Comparison of ENCODE assay signal across 21 cellular contexts in the genomic region with DNA sequence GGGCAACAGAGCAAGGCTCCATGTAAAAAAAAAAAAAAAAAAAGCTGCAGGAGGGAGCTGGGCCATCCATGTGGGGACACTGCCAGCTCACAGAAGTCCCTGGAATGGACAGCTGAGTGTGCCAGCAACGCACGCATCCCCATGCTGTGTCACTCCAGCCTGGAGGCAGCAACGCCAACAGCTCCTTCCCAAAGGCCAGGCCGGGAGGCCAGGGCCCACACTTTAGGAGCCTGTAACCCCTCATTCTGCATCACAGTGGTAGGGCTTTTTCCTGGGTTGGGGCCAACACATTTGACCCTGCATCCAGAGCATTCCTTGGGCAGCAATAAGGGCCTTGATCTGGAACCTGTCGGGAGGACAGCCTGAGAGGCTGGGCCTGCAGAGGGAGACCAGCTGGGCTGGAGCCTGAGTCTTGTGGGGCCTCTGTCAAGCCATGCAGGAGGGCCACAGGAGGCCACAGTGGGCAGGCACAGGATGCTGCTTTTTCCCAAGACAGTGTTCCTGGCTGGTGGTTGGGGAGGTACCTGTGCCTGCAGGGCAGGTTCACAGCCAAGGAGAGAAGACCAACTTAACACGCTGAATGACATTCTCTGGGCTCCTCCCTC. TPM values are rescaled to one million over a fixed set of nuclear protein-coding genes. Genes with fewer than 3 reads are reported as not detected.
DNase-seq lines count a peak whose midpoint lies in the region; TF ChIP-seq lines count a peak whose summit lies in the region.
"Had no signal": no experiment of that assay in that cellular context is flagged by ENCODE, and none has a peak within 500 bp of the region (broad histone marks: within the 10 kb centered on the region; RNA-seq: fewer than 3 reads in every experiment).

No MANE protein-coding gene starts in this region.

- no peak overlapping the region for H3K27ac Mint-ChIP-seq in endodermal cell
- no peak overlapping the region for H3K27ac Mint-ChIP-seq in HFFc6
- H3K27ac Mint-ChIP-seq: CD4-positive, alpha-beta T cell; GM23338 had no signal

- TF ChIP-seq POLR2A in stomach (IDR thresholded peaks at IDR 0.05): no peak

- no peaks in the 10 kb centered on the region for H3K27me3 ChIP-seq in BE2C
- H3K27me3 ChIP-seq in WERI-Rb-1 (ENCODE audit: insufficient read depth, low read depth, severe bottlenecking): no peaks in the 10 kb centered on the region
- peaks cover 18% of the 10 kb centered on the region for H3K27me3 ChIP-seq in endodermal cell (ENCODE audit: control insufficient read depth, insufficient read depth, low read length, poor library complexity, severe bottlenecking)
- peaks cover 0 to 34% (median 0%) of the 10 kb centered on the region in 3 donors for H3K27me3 ChIP-seq in stomach
- H3K27me3 ChIP-seq: BLaER1 had no signal

- intact Hi-C loops in posterior vena cava (cut with DNase I): loop anchor here in 1 of 2 donors (5.0 kb wide), 1 partner anchor 57 kb away; no protein-coding TSS in a partner anchor
- intact Hi-C loops in stomach (cut with DNase I; ENCODE audit: low total_unique reads): no loop called here

- no peak overlapping the region for H3K4me3 Mint-ChIP-seq in endodermal cell
- no peak overlapping the region for H3K4me3 Mint-ChIP-seq in HFFc6
- H3K4me3 Mint-ChIP-seq: CD4-positive, alpha-beta T cell; GM23338 had no signal

- 94 to 100% methylated on average over 3 to 6 of the region's 6 CpGs for WGBS in endodermal cell (ENCODE audit: insufficient coverage in 1 of 2, insufficient read length in 1 of 2), 2 experiments
- 95 to 98% (median 98%) methylated on average over 6 of the region's 6 CpGs for WGBS in stomach, 5 donors

- DNase-seq in BE2C (peak; percentile 5), WERI-Rb-1 (peak; percentile 12), endodermal cell (peak; percentile 40), posterior vena cava (ENCODE audit: low spot score) (peak; percentile 58), HFFc6 (no peak), stomach (no peak)
- no peak for DNase-seq in activated CD4-positive, CD25-positive, alpha-beta regulatory T cell (lab: John Stamatoyannopoulos, UW)
- DNase-seq: CD4-positive, alpha-beta T cell; COR-L47; DMS79; Kasumi-1; NCI-H1694; NCI-H2081; NCI-H2171 treated with DMSO at 0.1 percent for 48 hours; NCI-H526; OCI-M1 had no signal

- H3K9ac ChIP-seq in endodermal cell (ENCODE audit: extremely low read depth, low read length, poor library complexity, severe bottlenecking): no peak overlapping the region
- H3K9ac ChIP-seq: BLaER1 had no signal

- peaks cover 9% of the 10 kb centered on the region for H3K4me1 ChIP-seq in BE2C
- H3K4me1 ChIP-seq in endodermal cell (ENCODE audit: control insufficient read depth, insufficient read depth, low read length): no peaks in the 10 kb centered on the region
- H3K4me1 ChIP-seq in stomach: peaks cover 0 to 4% (median 0%) of the 10 kb centered on the region in 4 donors
- H3K4me1 ChIP-seq: BLaER1, HAP-1 had no signal

- no peak for TF ChIP-seq EP300 in stomach (IDR thresholded peaks at IDR 0.05)

- H3K36me3 ChIP-seq in BE2C (no peaks in the 10 kb centered on the region), WERI-Rb-1 (no peaks in the 10 kb centered on the region), endodermal cell (ENCODE audit: control insufficient read depth, insufficient read depth, low read length) (no peaks in the 10 kb centered on the region), stomach (no peaks in the 10 kb centered on the region)
- H3K36me3 ChIP-seq: BLaER1, HAP-1 had no signal

- TF ChIP-seq CTCF in BE2C (IDR thresholded peaks at IDR 0.05; ENCODE audit: low read depth, low read length): no peak
- TF ChIP-seq CTCF in WERI-Rb-1 (IDR thresholded peaks at IDR 0.05; ENCODE audit: low read depth, low read length): no peak
- no peak for TF ChIP-seq CTCF in endodermal cell (conservative IDR thresholded peaks at IDR 0.05)
- no peak for TF ChIP-seq CTCF in HFFc6 (IDR thresholded peaks at IDR 0.05)
- TF ChIP-seq CTCF in stomach (IDR thresholded peaks at IDR 0.05): no peak

- peaks cover 7% of the 10 kb centered on the region for H3K9me3 Mint-ChIP-seq in endodermal cell
- H3K9me3 Mint-ChIP-seq in HFFc6: no peaks in the 10 kb centered on the region
- H3K9me3 Mint-ChIP-seq: CD4-positive, alpha-beta T cell had no signal

- no peaks in the 10 kb centered on the region for H3K4me1 Mint-ChIP-seq in endodermal cell
- peaks cover 5% of the 10 kb centered on the region; the same call in 1 of the 2 replicates for H3K4me1 Mint-ChIP-seq in HFFc6 (ENCODE audit: low read depth)

- H3K36me3 Mint-ChIP-seq in endodermal cell (ENCODE audit: low read depth) (no peaks in the 10 kb centered on the region), HFFc6 (ENCODE audit: low read depth) (no peaks in the 10 kb centered on the region)

- H3K27me3 Mint-ChIP-seq in endodermal cell (ENCODE audit: insufficient read depth): peaks cover 14% of the 10 kb centered on the region
- peaks cover 51% of the 10 kb centered on the region for H3K27me3 Mint-ChIP-seq in HFFc6 (ENCODE audit: insufficient read depth)

- H3K9me3 ChIP-seq in BE2C: peaks cover 6% of the 10 kb centered on the region
- H3K9me3 ChIP-seq in WERI-Rb-1 (ENCODE audit: severe bottlenecking): peaks cover 13% of the 10 kb centered on the region
- no peaks in the 10 kb centered on the region for H3K9me3 ChIP-seq in endodermal cell (ENCODE audit: control insufficient read depth, low read length)
- H3K9me3 ChIP-seq in stomach: peaks cover 0 to 8% (median 5%) of the 10 kb centered on the region in 4 donors

- H3K27ac ChIP-seq in WERI-Rb-1: no peak overlapping the region
- no peak overlapping the region for H3K27ac ChIP-seq in endodermal cell (ENCODE audit: low read depth, low read length)
- no peak overlapping the region for H3K27ac ChIP-seq in stomach
- H3K27ac ChIP-seq: BLaER1 had no signal

- no peak overlapping the region for H3K4me3 ChIP-seq in BE2C (ENCODE audit: low read depth, low read length)
- no peak overlapping the region for H3K4me3 ChIP-seq in WERI-Rb-1 (ENCODE audit: low read depth, low read length)
- H3K4me3 ChIP-seq in endodermal cell (ENCODE audit: low read length): no peak overlapping the region
- H3K4me3 ChIP-seq in stomach: no peak overlapping the region
- H3K4me3 ChIP-seq: BLaER1, GM23338, HAP-1 had no signal

RNA-seq across cellular contexts. Expression of gene KCNK3, which starts 16.8 kb away (rescaled TPM):
- polyA plus RNA-seq in BE2C (2012; ENCODE audit: insufficient read depth, insufficient read length, low read depth): 58.2 TPM
- total RNA-seq in endodermal cell: not detected
- polyA plus RNA-seq in endodermal cell (2013, experiment 1 of 2): 1.9 TPM
- 1.7 TPM for polyA plus RNA-seq in endodermal cell (2013, experiment 2 of 2)
- total RNA-seq in posterior vena cava: 10 to 100 TPM; 13.1 to 24.4 TPM
- total RNA-seq in HFFc6 (2021; fragmentation: NEBNext Ultra II Directional; extraction: Animal tissue kit (Norgen Biotek cat#: 25700)): not detected
- total RNA-seq in stomach: 10 to 100 TPM in 1 of 5 donors, 1 to 10 TPM in 3, under 1 TPM in 1; 0.87 to 22.8 (median 2.0) TPM
- polyA plus RNA-seq in stomach: 1 to 10 TPM in 2 of 3 donors, under 1 TPM in 1; 0.62 to 2.8 (median 1.8) TPM
- total RNA-seq: CD4-positive, alpha-beta T cell; GM23338; MCF 10A; SK-MEL-5 had no signal
- polyA plus RNA-seq: GM23338 had no signal

RNA-seq across cellular contexts. Expression of gene CIB4, which starts 34.6 kb away (rescaled TPM):
- polyA plus RNA-seq in BE2C (2012; ENCODE audit: insufficient read depth, insufficient read length, low read depth): not detected
- total RNA-seq in endodermal cell (not detected), posterior vena cava (not detected), stomach (1 to 10 TPM in 1 of 5 donors, not detected in 4; 1.8 TPM)
- not detected for polyA plus RNA-seq in endodermal cell (2013, experiment 1 of 2)
- polyA plus RNA-seq in endodermal cell (2013, experiment 2 of 2): not detected
- total RNA-seq in HFFc6 (2021; fragmentation: NEBNext Ultra II Directional; extraction: Animal tissue kit (Norgen Biotek cat#: 25700)): not detected
- polyA plus RNA-seq in stomach: 1 to 10 TPM in 1 of 3 donors, not detected in 2; 1.8 TPM
- total RNA-seq: CD4-positive, alpha-beta T cell; GM23338; MCF 10A; SK-MEL-5 had no signal
- polyA plus RNA-seq: GM23338 had no signal

Comparison
In these comparisons a context has a peak if more than half of its experiments do, and no peak if none do; other contexts are left out.
1. DNase-seq: peak in BE2C (single experiment), WERI-Rb-1 (single experiment), endodermal cell (single experiment) and posterior vena cava (single experiment); none in HFFc6 (single experiment), activated CD4-positive, CD25-positive, alpha-beta regulatory T cell (0 of 4) and stomach (single experiment).